In the genomic region with DNA sequence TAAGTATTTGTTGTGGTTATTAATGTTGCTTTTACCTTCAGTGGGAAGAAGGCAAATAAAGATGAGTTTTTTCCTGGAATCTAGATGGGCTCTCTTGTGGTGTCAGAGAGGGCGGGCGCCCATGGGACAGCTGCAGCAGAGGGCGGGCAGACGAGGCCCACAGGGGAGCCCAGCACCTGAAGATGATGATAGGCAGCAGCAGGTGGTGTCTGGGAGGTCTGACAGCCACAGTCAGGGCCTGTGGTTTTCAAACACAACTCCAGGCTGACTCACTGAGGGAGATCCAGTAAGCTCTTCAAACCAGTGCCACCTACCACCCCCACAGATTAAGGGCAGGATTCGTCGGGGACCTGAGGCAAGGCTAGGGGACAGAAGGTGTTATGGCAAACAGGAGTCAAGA, we compare ENCODE assay signal across 24 cellular contexts. TPM values are rescaled to one million over a fixed set of nuclear protein-coding genes. Genes with fewer than 3 reads are reported as not detected.
DNase-seq lines count a peak whose midpoint lies in the region; ATAC-seq and TF ChIP-seq lines count a peak whose summit lies in the region.
"Had no signal": no experiment of that assay in that cellular context is flagged by ENCODE, and none has a peak within 500 bp of the region (broad histone marks: within the 10 kb centered on the region; RNA-seq: fewer than 3 reads in every experiment).

No MANE protein-coding gene starts in this region.

- ATAC-seq in GM21576 (IDR thresholded peaks at IDR 0.05; ENCODE audit: unreplicated experiment): no peak
- ATAC-seq: body of pancreas; naive thymus-derived CD4-positive, alpha-beta T cell; Right ventricle myocardium inferior; stimulated activated memory B cell treated with anti-CD40 and anti-IgM and Interleukin-4, amounts not matched to agents 10 μg/mL and 1 μg/mL and 100 μg/mL, for 72 hours had no signal

- H3K4me3 ChIP-seq in kidney epithelial cell (ENCODE audit: low read depth, low read length): no peak overlapping the region
- H3K4me3 ChIP-seq: BLaER1 treated with 17β-estradiol and CSF1 and Interleukin-3, amounts not matched to agents 10 nM and 100 nM; body of pancreas; lung; tibial artery had no signal

- H3K36me3 ChIP-seq in kidney epithelial cell (ENCODE audit: control insufficient read depth, insufficient read depth, low read length): no peaks in the 10 kb centered on the region
- H3K36me3 ChIP-seq: BLaER1 treated with 17β-estradiol and CSF1 and Interleukin-3, amounts not matched to agents 10 nM and 100 nM; tibial artery had no signal

- no peaks in the 10 kb centered on the region for H3K27me3 ChIP-seq in kidney epithelial cell (ENCODE audit: control insufficient read depth, insufficient read depth, low read length)
- H3K27me3 ChIP-seq: BLaER1 treated with 17β-estradiol and CSF1 and Interleukin-3, amounts not matched to agents 10 nM and 100 nM; body of pancreas had no signal

- no peak for TF ChIP-seq CTCF in kidney epithelial cell (IDR thresholded peaks at IDR 0.05; ENCODE audit: insufficient read depth, low read length, poor library complexity, severe bottlenecking)

- DNase-seq in DMS79 (lab: John Stamatoyannopoulos, UW): peak; percentile 13
- DNase-seq in DMS79 treated with DMSO at 0.1 percent for 48 hours (lab: John Stamatoyannopoulos, UW): no peak
- peak; percentile 14 for DNase-seq in H4 (ENCODE audit: low spot score)
- peak; percentile 30 for DNase-seq in NCI-H69 (lab: John Stamatoyannopoulos, UW)
- DNase-seq in kidney epithelial cell (ENCODE audit: low read depth): peak; percentile 18
- DNase-seq in NCI-H774 (lab: John Stamatoyannopoulos, UW): no peak
- DNase-seq in AG20443 (ENCODE audit: low spot score): no peak
- DNase-seq: 8988T; activated CD8-positive, alpha-beta memory T cell treated with anti-CD3 and anti-CD28 coated beads, Interleukin-2, amount 50 U/mL, for 4 hours; activated naive CD4-positive, alpha-beta T cell treated with anti-CD3 and anti-CD28 coated beads, Interleukin-2, amount 10 ng/mL, durations not matched to agents 7 days and 5 days; body of pancreas; DMS153; glutamatergic neuron; H9; immature natural killer cell; naive thymus-derived CD4-positive, alpha-beta T cell; small intestine; tibial artery had no signal

RNA-seq across cellular contexts. Expression of gene NKX2-1, which starts 42.8 kb away (rescaled TPM):
- 0.06 and 0.62 TPM in 2 replicates for total RNA-seq in H4 (2014; rRNA removed; shearing (Covaris generic))
- not detected in 2 replicates for total RNA-seq in kidney epithelial cell
- total RNA-seq: body of pancreas; epithelial cell of proximal tubule; H9; naive thymus-derived CD4-positive, alpha-beta T cell; Right ventricle myocardium inferior had no signal

Comparison
In these comparisons a context has a peak if more than half of its experiments do, and no peak if none do; other contexts are left out.
1. DNase-seq: peak in DMS79 (single experiment), H4 (single experiment), NCI-H69 (single experiment) and kidney epithelial cell (single experiment); none in DMS79 treated with DMSO at 0.1 percent for 48 hours (single experiment), NCI-H774 (single experiment) and AG20443 (single experiment).